8 cellular contexts compared by ENCODE assay signal in the genomic region with DNA sequence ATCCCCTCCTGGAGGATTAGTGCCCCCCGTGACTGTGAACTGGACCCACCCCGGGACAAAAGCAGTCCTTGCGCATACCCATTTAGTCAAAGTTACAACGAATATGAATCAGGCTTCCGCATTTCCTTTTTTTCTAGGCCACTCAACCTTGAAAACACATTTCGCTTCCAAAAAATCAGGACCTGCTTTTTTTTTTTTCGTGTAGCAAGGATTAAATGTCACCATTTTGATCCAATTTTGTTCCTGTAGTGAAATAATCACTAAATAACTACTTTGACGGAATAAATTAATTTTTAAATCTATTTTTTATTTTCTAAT. TPM values are rescaled to one million over a fixed set of nuclear protein-coding genes. Genes with fewer than 3 reads are reported as not detected.
DNase-seq lines count a peak whose midpoint lies in the region; ATAC-seq and TF ChIP-seq lines count a peak whose summit lies in the region.

No MANE protein-coding gene starts in this region.

- H3K4me3 ChIP-seq in GM08714 (ENCODE audit: low read length) (peak overlapping the region; percentile 67; the same call in 1 of the 2 replicates), RWPE2 (ENCODE audit: severe bottlenecking) (peak overlapping the region; percentile 90), esophagus squamous epithelium (peak overlapping the region; percentile 59 to 90 (median 66)), prostate gland (peak overlapping the region; percentile 56 to 60), mucosa of descending colon (no peak overlapping the region)

- no peaks in the 10 kb centered on the region for H3K27me3 ChIP-seq in RWPE2 (ENCODE audit: insufficient read depth, poor library complexity, severe bottlenecking)
- peaks cover 0 to 7% (median 0%) of the 10 kb centered on the region in 4 donors for H3K27me3 ChIP-seq in esophagus squamous epithelium
- no peaks in the 10 kb centered on the region for H3K27me3 ChIP-seq in prostate gland (replicated peaks; ENCODE audit: insufficient read depth)

- intact Hi-C loops in esophagus squamous epithelium (cut with DNase I): no loop called here
- intact Hi-C loops in prostate gland (cut with DNase I): loop anchor here (10.0 kb wide), 3 partner anchors 97 to 1537 kb away; no protein-coding TSS in a partner anchor
- intact Hi-C loops in mucosa of descending colon (cut with DNase I, micrococcal nuclease): no loop called here
- intact Hi-C loops in left colon (cut with DNase I, micrococcal nuclease): no loop called here

- no peaks in the 10 kb centered on the region for H3K4me1 ChIP-seq in RWPE2 (ENCODE audit: insufficient read depth, poor library complexity, severe bottlenecking)
- peaks cover 0 to 18% (median 0%) of the 10 kb centered on the region in 3 donors for H3K4me1 ChIP-seq in esophagus squamous epithelium
- H3K4me1 ChIP-seq in prostate gland (replicated peaks): no peaks in the 10 kb centered on the region
- no peaks in the 10 kb centered on the region for H3K4me1 ChIP-seq in mucosa of descending colon (ENCODE audit: low read depth)

- H3K27ac ChIP-seq in RWPE2 (ENCODE audit: poor library complexity, severe bottlenecking): no peak overlapping the region
- H3K27ac ChIP-seq in esophagus squamous epithelium: peak overlapping the region; percentile 46 to 81 (median 74)
- H3K27ac ChIP-seq in prostate gland: peak overlapping the region in 1 of 2 donors; percentile 34

- ATAC-seq in RWPE2 (ENCODE audit: low read depth): no peak
- ATAC-seq in mucosa of descending colon: no peak
- ATAC-seq in left colon: no peak

- DNase-seq in RWPE2 (ENCODE audit: low spot score) (no peak), esophagus squamous epithelium (lab: John Stamatoyannopoulos, UW) (no peak), prostate gland (ENCODE audit: low spot score) (no peak), mucosa of descending colon (no peak), NOMO-1 treated with dmso at 0.1 percent for 144 hours (lab: John Stamatoyannopoulos, UW; ENCODE audit: unreplicated experiment) (no peak), T-helper 9 cell (no peak), left colon (no peak)

- TF ChIP-seq POLR2A in esophagus squamous epithelium (IDR thresholded peaks at IDR 0.05) (no peak), prostate gland (IDR thresholded peaks at IDR 0.05) (no peak)

- H3K36me3 ChIP-seq in RWPE2 (ENCODE audit: low read depth) (no peaks in the 10 kb centered on the region), esophagus squamous epithelium (no peaks in the 10 kb centered on the region), prostate gland (no peaks in the 10 kb centered on the region), mucosa of descending colon (ENCODE audit: low read depth) (no peaks in the 10 kb centered on the region)

- peak; percentile 47 for TF ChIP-seq CTCF in RWPE2 (IDR thresholded peaks at IDR 0.05; ENCODE audit: poor library complexity, severe bottlenecking)
- TF ChIP-seq CTCF in esophagus squamous epithelium (IDR thresholded peaks at IDR 0.05): no peak
- no peak for TF ChIP-seq CTCF in prostate gland (IDR thresholded peaks at IDR 0.05)
- no peak for TF ChIP-seq CTCF in mucosa of descending colon (IDR thresholded peaks at IDR 0.05)

- 16 to 24% methylated on average over 8 of the region's 8 CpGs for WGBS in esophagus squamous epithelium, 2 donors
- 35% methylated on average over 8 of the region's 8 CpGs for WGBS in prostate gland

- H3K9me3 ChIP-seq in RWPE2 (ENCODE audit: severe bottlenecking) (no peaks in the 10 kb centered on the region), esophagus squamous epithelium (no peaks in the 10 kb centered on the region), prostate gland (no peaks in the 10 kb centered on the region), mucosa of descending colon (no peaks in the 10 kb centered on the region)

RNA-seq across cellular contexts. Expression of a gene that starts 0.5 kb away (rescaled TPM):
- 1 to 10 TPM; 1.3 to 5.0 (median 2.6) TPM for total RNA-seq in esophagus squamous epithelium
- total RNA-seq in prostate gland: 1 to 10 TPM; 4.9 to 5.7 TPM
- 1 to 10 TPM; 2.1 to 5.1 (median 2.3) TPM for total RNA-seq in mucosa of descending colon
- total RNA-seq in left colon: 1 to 10 TPM; 1.4 to 2.0 TPM

RNA-seq across cellular contexts. Expression of a gene that starts 59.6 kb away (rescaled TPM):
- total RNA-seq in esophagus squamous epithelium (10 to 100 TPM in 2 of 4 donors, 1 to 10 TPM in 2; 6.1 to 10.7 (median 9.6) TPM), prostate gland (10 to 100 TPM in 1 of 2 donors, 1 to 10 TPM in 1; 9.5 to 12.8 TPM), mucosa of descending colon (10 to 100 TPM; 10.3 to 13.8 (median 13.5) TPM), left colon (10 to 100 TPM; 13.8 to 14.8 TPM)
